Comparison of ENCODE assay signal across 26 cellular contexts in the genomic region with DNA sequence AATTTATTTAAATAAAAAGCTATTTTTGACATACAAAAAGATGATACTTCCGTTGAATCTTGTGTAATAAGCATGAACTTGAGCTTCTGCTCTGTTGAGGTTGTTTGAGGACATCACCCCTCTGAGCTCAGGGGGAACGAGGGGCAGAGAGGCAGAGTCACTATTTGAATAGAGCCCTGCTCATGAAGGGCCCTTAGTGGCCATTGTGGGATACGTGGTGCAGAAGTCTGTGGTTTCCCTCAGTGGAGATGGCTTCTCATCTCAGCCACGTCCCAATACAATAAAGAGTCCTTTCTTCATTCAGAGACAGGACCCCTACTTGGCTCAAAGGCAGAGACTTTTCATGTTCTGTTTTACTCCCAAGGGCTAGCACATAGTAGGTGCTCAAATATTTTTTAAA. TPM values are rescaled to one million over a fixed set of nuclear protein-coding genes. Genes with fewer than 3 reads are reported as not detected.
"Had no signal": no experiment of that assay in that cellular context is flagged by ENCODE, and none has a peak within 500 bp of the region (broad histone marks: within the 10 kb centered on the region; RNA-seq: fewer than 3 reads in every experiment).

No MANE protein-coding gene starts in this region.

- H3K4me3 Mint-ChIP-seq: activated B cell treated with CpG ODN at 0.5 μM for 24 hours; activated CD8-positive, alpha-beta T cell treated with anti-CD3 and anti-CD28 coated beads for 36 hours; activated naive CD8-positive, alpha-beta T cell; mesothelial cell of epicardium; naive thymus-derived CD4-positive, alpha-beta T cell; T-helper 1 cell treated with Interleukin-12 subunit alpha and Interleukin-12 subunit beta and Interleukin-4 antibody, amounts not matched to agents 30 μg/mL and 1 μg/mL, for 36 hours had no signal

- H3K9me3 ChIP-seq: adrenal gland, body of pancreas, esophagus squamous epithelium, pancreas, psoas muscle, sigmoid colon, suprapubic skin, tibial artery had no signal

- H3K27me3 ChIP-seq: body of pancreas, esophagus squamous epithelium, pancreas, sigmoid colon, suprapubic skin, tibial artery had no signal

- H3K27ac Mint-ChIP-seq: activated B cell treated with CpG ODN at 0.5 μM for 24 hours; activated CD8-positive, alpha-beta T cell treated with anti-CD3 and anti-CD28 coated beads for 36 hours; activated naive CD8-positive, alpha-beta T cell; mesothelial cell of epicardium; naive thymus-derived CD4-positive, alpha-beta T cell; T-helper 1 cell treated with Interleukin-12 subunit alpha and Interleukin-12 subunit beta and Interleukin-4 antibody, amounts not matched to agents 30 μg/mL and 1 μg/mL, for 36 hours had no signal

- H3K36me3 Mint-ChIP-seq: activated naive CD8-positive, alpha-beta T cell; mesothelial cell of epicardium; naive thymus-derived CD4-positive, alpha-beta T cell had no signal

- ATAC-seq: activated CD8-positive, alpha-beta T cell treated with anti-CD3 and anti-CD28 coated beads for 36 hours; body of pancreas; left cardiac atrium; left ventricle myocardium superior; psoas muscle had no signal

- DNase-seq: activated B cell treated with CpG ODN at 0.5 μM for 24 hours; activated CD4-positive, alpha-beta T cell treated with anti-CD3 and anti-CD28 coated beads, Interleukin-2, amount 50 U/mL, for 1 hour; activated CD8-positive, alpha-beta T cell treated with anti-CD3 and anti-CD28 coated beads for 36 hours; activated naive CD4-positive, alpha-beta T cell; activated T-cell treated with anti-CD3 and anti-CD28 coated beads, Interleukin-2, amount 50 U/mL, for 48 hours; adrenal gland; aorta; body of pancreas; dermis blood vessel endothelial cell; effector CD4-positive, alpha-beta T cell; esophagus squamous epithelium; hippocampal formation; left cardiac atrium; left ventricle myocardium superior; mammary epithelial cell; naive thymus-derived CD4-positive, alpha-beta T cell; pancreas; psoas muscle; sigmoid colon; stimulated activated naive CD4-positive, alpha-beta T cell; tibial artery had no signal

- H3K4me3 ChIP-seq: adrenal gland, body of pancreas, esophagus squamous epithelium, pancreas, psoas muscle, sigmoid colon, suprapubic skin, tibial artery had no signal

- H3K36me3 ChIP-seq: adrenal gland, pancreas, sigmoid colon, suprapubic skin, tibial artery had no signal

- H3K4me1 ChIP-seq: adrenal gland, body of pancreas, pancreas, psoas muscle, sigmoid colon, suprapubic skin, tibial artery had no signal

- H3K27ac ChIP-seq: adrenal gland, body of pancreas, epithelial cell of prostate, pancreas, psoas muscle, sigmoid colon, suprapubic skin, tibial artery had no signal

- H3K9me3 Mint-ChIP-seq: activated B cell treated with CpG ODN at 0.5 μM for 24 hours; activated CD8-positive, alpha-beta T cell treated with anti-CD3 and anti-CD28 coated beads for 36 hours; mesothelial cell of epicardium; naive thymus-derived CD4-positive, alpha-beta T cell; T-helper 1 cell treated with Interleukin-12 subunit alpha and Interleukin-12 subunit beta and Interleukin-4 antibody, amounts not matched to agents 30 μg/mL and 1 μg/mL, for 36 hours had no signal

- H3K4me1 Mint-ChIP-seq: activated B cell treated with CpG ODN at 0.5 μM for 24 hours had no signal

RNA-seq across cellular contexts. Expression of gene CEMIP, which starts 10.7 kb away (rescaled TPM):
- total RNA-seq: activated B cell treated with CpG ODN at 0.5 μM for 24 hours; activated CD8-positive, alpha-beta T cell treated with anti-CD3 and anti-CD28 coated beads for 36 hours; left ventricle myocardium superior; naive thymus-derived CD4-positive, alpha-beta T cell had no signal
